Comparison of ENCODE assay signal across 14 cellular contexts in the genomic region with DNA sequence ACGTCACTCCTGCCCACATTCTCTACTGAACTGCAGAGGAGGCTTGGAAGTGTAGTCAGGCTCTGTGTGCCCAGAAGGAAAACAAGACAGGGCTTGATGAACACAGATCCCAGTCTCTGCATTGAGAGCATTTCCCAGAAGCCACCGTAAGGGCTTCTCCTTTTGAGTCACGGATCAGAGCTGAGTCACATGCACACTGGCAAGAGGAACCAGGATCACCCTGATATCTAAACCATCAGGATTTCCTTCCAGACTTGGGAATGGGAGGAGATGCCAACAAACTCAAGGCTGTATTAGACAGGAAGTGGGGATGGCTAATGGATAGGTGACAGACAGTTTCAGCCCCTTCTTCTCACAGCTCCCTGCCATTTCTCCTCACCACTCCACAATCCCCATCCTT.
DNase-seq lines count a peak whose midpoint lies in the region; ATAC-seq and TF ChIP-seq lines count a peak whose summit lies in the region.
"Had no signal": no experiment of that assay in that cellular context is flagged by ENCODE, and none has a peak within 500 bp of the region (broad histone marks: within the 10 kb centered on the region; RNA-seq: fewer than 3 reads in every experiment).

No MANE protein-coding gene starts in this region.

- DNase-seq in EH (ENCODE audit: low read depth) (peak; percentile 85), NCI-H226 (peak; percentile 76), cardiac fibroblast (ENCODE audit: low read depth in 2 of 2) (peak; percentile 65 to 69), kidney glomerular epithelial cell (lab: John Stamatoyannopoulos, UW) (peak; percentile 33), posterior cingulate gyrus (no peak)
- DNase-seq: activated T-cell treated with anti-CD3 and anti-CD28 coated beads for 4 hours; CD8-positive, alpha-beta T cell; Kasumi-1; left cardiac atrium; RPMI8226 had no signal

- no peak overlapping the region for H3K4me3 ChIP-seq in cardiac fibroblast (replicated peaks in 1 of 2; ENCODE audit: low read depth in 2 of 2, low read length in 2 of 2)
- H3K4me3 ChIP-seq: ascending aorta had no signal

- no peak for TF ChIP-seq CTCF in cardiac fibroblast (IDR thresholded peaks at IDR 0.05; ENCODE audit: low read depth, low read length)

- intact Hi-C loops in posterior cingulate gyrus (cut with DNase I): no loop called here

- ATAC-seq in HG03139 (IDR thresholded peaks at IDR 0.05; ENCODE audit: unreplicated experiment) (no peak), HG03280 (IDR thresholded peaks at IDR 0.05; ENCODE audit: unreplicated experiment) (no peak), HG02763 (IDR thresholded peaks at IDR 0.05; ENCODE audit: unreplicated experiment) (no peak)
- ATAC-seq: CD8-positive, alpha-beta T cell; left cardiac atrium had no signal

Comparison
In these comparisons a context has a peak if more than half of its experiments do, and no peak if none do; other contexts are left out.
1. DNase-seq: peak in EH (single experiment), NCI-H226 (single experiment), cardiac fibroblast (2 of 2) and kidney glomerular epithelial cell (single experiment); none in posterior cingulate gyrus (0 of 10).